ENCODE assay signal across 13 cellular contexts in genomic region chr9:35923598-35923926, GRCh38. TPM values are rescaled to one million over a fixed set of nuclear protein-coding genes. Genes with fewer than 3 reads are reported as not detected.
A peak's percentile ranks its signal among the peaks of the same experiment; 100 is the strongest.
DNase-seq lines count a peak whose midpoint lies in the region; ATAC-seq, FAIRE-seq and TF ChIP-seq lines count a peak whose summit lies in the region.
"Had no signal": no experiment of that assay in that cellular context is flagged by ENCODE, and none has a peak within 500 bp of the region (broad histone marks: within the 10 kb centered on the region; RNA-seq: fewer than 3 reads in every experiment).

No MANE protein-coding gene starts in this region.

- H3K79me2 ChIP-seq in endothelial cell of umbilical vein (ENCODE audit: control insufficient read depth, insufficient read depth, low read length) (no peaks in the 10 kb centered on the region), parathyroid adenoma (no peaks in the 10 kb centered on the region)

- dilution Hi-C loops in endothelial cell of umbilical vein (cut with MboI; ENCODE audit: extremely low pct_ligation_motif_present, low sequenced_read_pairs) = no loop called here

- H3K9me3 ChIP-seq in heart left ventricle = no peaks in the 10 kb centered on the region
- H3K9me3 ChIP-seq in endothelial cell of umbilical vein (replicated peaks; ENCODE audit: control insufficient read depth, insufficient read depth, low read length) = no peaks in the 10 kb centered on the region
- H3K9me3 ChIP-seq in parathyroid adenoma (ENCODE audit: control insufficient read depth, low read length) = no peaks in the 10 kb centered on the region
- H3K9me3 ChIP-seq in uterus = no peaks in the 10 kb centered on the region

- CTCF ChIA-PET in endothelial cell of umbilical vein (lab: Charles Lee) = interaction anchor here (1.5 to 2.3 kb wide), 5 partner anchors 14 to 100 kb away, joined by 4 to 19 read pairs (median 6); no protein-coding TSS in a partner anchor
- CTCF ChIA-PET in activated CD4-positive, alpha-beta memory T cell treated with anti-CD3 and anti-CD28 coated beads for 36 hours (lab: Charles Lee) = interaction anchor here (1.4 to 3.5 kb wide), 5 partner anchors 17 to 85 kb away, joined by 6 to 24 read pairs (median 8); no protein-coding TSS in a partner anchor

- H3K27me3 ChIP-seq in heart left ventricle = no peaks in the 10 kb centered on the region
- H3K27me3 ChIP-seq in endothelial cell of umbilical vein (ENCODE audit: control insufficient read depth in 2 of 2, insufficient read depth in 2 of 2, low read length in 2 of 2) = no peaks in the 10 kb centered on the region
- no peaks in the 10 kb centered on the region for H3K27me3 ChIP-seq in parathyroid adenoma (ENCODE audit: control insufficient read depth, insufficient read depth, low read length)
- H3K27me3 ChIP-seq in uterus = no peaks in the 10 kb centered on the region

- ATAC-seq in heart left ventricle (no peak), left ventricle myocardium superior (no peak), HG02938 (IDR thresholded peaks at IDR 0.05; ENCODE audit: unreplicated experiment) (no peak), GM18519 (IDR thresholded peaks at IDR 0.05; ENCODE audit: low FRiP score, unreplicated experiment) (no peak)

- H3K4me2 ChIP-seq in endothelial cell of umbilical vein (ENCODE audit: insufficient read depth, low read length) (no peak overlapping the region), parathyroid adenoma (ENCODE audit: low read length) (peak overlapping the region; percentile 48)

- no peak overlapping the region for H3K27ac Mint-ChIP-seq in activated CD4-positive, alpha-beta memory T cell treated with anti-CD3 and anti-CD28 coated beads for 36 hours
- H3K27ac Mint-ChIP-seq: activated CD4-positive, alpha-beta memory T cell treated with anti-CD3 and anti-CD28 coated beads, Interleukin-2, amount 10 ng/mL, durations not matched to agents 7 days and 5 days had no signal

- H3K36me3 Mint-ChIP-seq in activated CD4-positive, alpha-beta memory T cell treated with anti-CD3 and anti-CD28 coated beads for 36 hours = no peaks in the 10 kb centered on the region

- DNase-seq in heart left ventricle (no peak), left ventricle myocardium superior (no peak), endothelial cell of umbilical vein (ENCODE audit: low read depth, low spot score) (no peak), uterus (no peak)
- DNase-seq in activated CD4-positive, alpha-beta memory T cell treated with anti-CD3 and anti-CD28 coated beads for 36 hours = no peak
- DNase-seq: 8988T; activated CD4-positive, alpha-beta memory T cell treated with anti-CD3 and anti-CD28 coated beads, Interleukin-2, amount 10 ng/mL, durations not matched to agents 7 days and 5 days; GF-D8; NCI-H1436 treated with DMSO at 0.1 percent for 48 hours; NCI-H526 had no signal

- no TSS peak for BruUV-seq in endothelial cell of umbilical vein (replicated peaks; lab: Mats Ljungman, UMichigan)

- H3K9me3 Mint-ChIP-seq in activated CD4-positive, alpha-beta memory T cell treated with anti-CD3 and anti-CD28 coated beads for 36 hours = no peaks in the 10 kb centered on the region
- H3K9me3 Mint-ChIP-seq: activated CD4-positive, alpha-beta memory T cell treated with anti-CD3 and anti-CD28 coated beads, Interleukin-2, amount 10 ng/mL, durations not matched to agents 7 days and 5 days had no signal

- no peaks in the 10 kb centered on the region for H3K27me3 Mint-ChIP-seq in activated CD4-positive, alpha-beta memory T cell treated with anti-CD3 and anti-CD28 coated beads for 36 hours
- H3K27me3 Mint-ChIP-seq: activated CD4-positive, alpha-beta memory T cell treated with anti-CD3 and anti-CD28 coated beads, Interleukin-2, amount 10 ng/mL, durations not matched to agents 7 days and 5 days had no signal

- WGBS in heart left ventricle, 4 donors = 89 to 97% (median 95%) methylated on average over 1 of the region's 1 CpG

- H3K4me3 ChIP-seq in heart left ventricle (no peak overlapping the region), endothelial cell of umbilical vein (replicated peaks in 1 of 3; ENCODE audit: insufficient read depth in 1 of 3, low read depth in 1 of 3, low read length in 3 of 3) (no peak overlapping the region), parathyroid adenoma (ENCODE audit: low read depth, low read length) (no peak overlapping the region), uterus (no peak overlapping the region)

- intact Hi-C loops in heart left ventricle (cut with DNase I) = no loop called here
- intact Hi-C loops in left ventricle myocardium superior (cut with micrococcal nuclease) = no loop called here
- intact Hi-C loops in endothelial cell of umbilical vein (cut with micrococcal nuclease) = no loop called here
- intact Hi-C loops in uterus (cut with DNase I; ENCODE audit: low total_unique reads) = no loop called here
- intact Hi-C loops in activated CD4-positive, alpha-beta memory T cell treated with anti-CD3 and anti-CD28 coated beads for 36 hours (cut with micrococcal nuclease) = no loop called here

- POLR2A ChIA-PET in endothelial cell of umbilical vein (lab: Charles Lee) = no interaction called here
- POLR2A ChIA-PET in activated CD4-positive, alpha-beta memory T cell treated with anti-CD3 and anti-CD28 coated beads for 36 hours (lab: Charles Lee) = interaction anchor here (1.3 to 2.6 kb wide), 2 partner anchors 11 to 17 kb away, joined by 3 to 11 read pairs; no protein-coding TSS in a partner anchor

- TF ChIP-seq CTCF in heart left ventricle (IDR thresholded peaks at IDR 0.05) (no peak), endothelial cell of umbilical vein (IDR thresholded peaks at IDR 0.05; ENCODE audit: extremely low read depth in 1 of 2, insufficient read depth in 1 of 2, low read depth in 1 of 2, low read length in 2 of 2) (no peak), parathyroid adenoma (IDR thresholded peaks at IDR 0.05) (no peak), uterus (IDR thresholded peaks at IDR 0.05) (no peak)

- peaks cover 21% of the 10 kb centered on the region for H3K4me1 Mint-ChIP-seq in activated CD4-positive, alpha-beta memory T cell treated with anti-CD3 and anti-CD28 coated beads for 36 hours (ENCODE audit: low read depth)
- H3K4me1 Mint-ChIP-seq: activated CD4-positive, alpha-beta memory T cell treated with anti-CD3 and anti-CD28 coated beads, Interleukin-2, amount 10 ng/mL, durations not matched to agents 7 days and 5 days had no signal

- H2AFZ ChIP-seq in endothelial cell of umbilical vein (ENCODE audit: low read depth, low read length) (peak overlapping the region; percentile 59), parathyroid adenoma (peak overlapping the region; percentile 51)

- no peaks in the 10 kb centered on the region for H3K9me1 ChIP-seq in endothelial cell of umbilical vein (replicated peaks; ENCODE audit: control insufficient read depth, extremely low read depth, insufficient read depth, low read length)

- H3K36me3 ChIP-seq in heart left ventricle (no peaks in the 10 kb centered on the region), endothelial cell of umbilical vein (ENCODE audit: control insufficient read depth in 2 of 2, extremely low read depth in 1 of 2, insufficient read depth in 2 of 2, low read length in 2 of 2) (no peaks in the 10 kb centered on the region), parathyroid adenoma (ENCODE audit: control insufficient read depth, insufficient read depth, low read length) (no peaks in the 10 kb centered on the region), uterus (no peaks in the 10 kb centered on the region)

- H3K4me1 ChIP-seq in heart left ventricle (peaks cover 4 to 44% (median 34%) of the 10 kb centered on the region in 12 donors), endothelial cell of umbilical vein (ENCODE audit: control insufficient read depth, extremely low read depth, insufficient read depth, low read length) (peaks cover 7% of the 10 kb centered on the region), parathyroid adenoma (peaks cover 4% of the 10 kb centered on the region), uterus (peaks cover 0 to 21% of the 10 kb centered on the region in 2 donors)

- FAIRE-seq in endothelial cell of umbilical vein (lab: Jason Lieb, UNC) = no peak

- H3K9ac ChIP-seq in endothelial cell of umbilical vein (replicated peaks; ENCODE audit: extremely low read depth, insufficient read depth, low read length) (no peak overlapping the region), parathyroid adenoma (no peak overlapping the region)

- H3K4me3 Mint-ChIP-seq in activated CD4-positive, alpha-beta memory T cell treated with anti-CD3 and anti-CD28 coated beads for 36 hours = no peak overlapping the region
- H3K4me3 Mint-ChIP-seq: activated CD4-positive, alpha-beta memory T cell treated with anti-CD3 and anti-CD28 coated beads, Interleukin-2, amount 10 ng/mL, durations not matched to agents 7 days and 5 days had no signal

- no peaks in the 10 kb centered on the region for H4K20me1 ChIP-seq in endothelial cell of umbilical vein (replicated peaks; ENCODE audit: control insufficient read depth, extremely low read depth, insufficient read depth, low read length)

- TF ChIP-seq POLR2A in heart left ventricle (IDR thresholded peaks at IDR 0.05) (no peak), endothelial cell of umbilical vein (IDR thresholded peaks at IDR 0.05; ENCODE audit: low read depth, low read length) (no peak), uterus (IDR thresholded peaks at IDR 0.05) (no peak)

- H3K27ac ChIP-seq in heart left ventricle (peak overlapping the region in 10 of 12 donors; percentile 2 to 74 (median 64)), endothelial cell of umbilical vein (ENCODE audit: insufficient read depth, low read depth, low read length) (no peak overlapping the region), parathyroid adenoma (peak overlapping the region; percentile 47), uterus (peak overlapping the region; percentile 77)

RNA-seq across cellular contexts. Expression of gene SPAAR, which starts 14.3 kb away (rescaled TPM):
- total RNA-seq in heart left ventricle = 10 to 100 TPM in 2 of 9 donors, 1 to 10 TPM in 7; 4.1 to 10.3 (median 6.8) TPM
- polyA plus RNA-seq in heart left ventricle = 10 to 100 TPM in 1 of 2 donors, 1 to 10 TPM in 1; 7.4 to 11.3 TPM
- 9.8 TPM for total RNA-seq in left ventricle myocardium superior
- total RNA-seq in endothelial cell of umbilical vein = 13.0 and 24.8 TPM in 2 replicates
- 20.8 and 23.0 TPM in 2 replicates for polyA plus RNA-seq in endothelial cell of umbilical vein
- 15.2 and 16.0 TPM in 2 replicates for polyA plus RNA-seq in endothelial cell of umbilical vein (2011; cell fraction: cytosol; rRNA removed)
- 10.6 and 11.8 TPM in 2 replicates for polyA plus RNA-seq in endothelial cell of umbilical vein (2011; cell fraction: nucleus; rRNA removed)
- polyA plus RNA-seq in endothelial cell of umbilical vein (2012) = 14.3 and 25.3 TPM in 2 replicates
- 19.9 and 21.2 TPM in 2 replicates for polyA minus RNA-seq in endothelial cell of umbilical vein
- not detected for polyA minus RNA-seq in endothelial cell of umbilical vein (2011; cell fraction: cytosol; rRNA and poly(A)+ RNA removed)
- polyA minus RNA-seq in endothelial cell of umbilical vein (2011; cell fraction: nucleus; rRNA and poly(A)+ RNA removed) = 12.7 and 15.8 TPM in 2 replicates
- total RNA-seq in uterus = 10 to 100 TPM in 1 of 4 donors, 1 to 10 TPM in 1, under 1 TPM in 2; 0.29 to 11.7 (median 2.3) TPM
- not detected for total RNA-seq in activated CD4-positive, alpha-beta memory T cell treated with anti-CD3 and anti-CD28 coated beads for 36 hours
- total RNA-seq: activated CD4-positive, alpha-beta memory T cell treated with anti-CD3 and anti-CD28 coated beads, Interleukin-2, amount 10 ng/mL, durations not matched to agents 7 days and 5 days had no signal

RNA-seq across cellular contexts. Expression of gene HRCT1, which starts 17.6 kb away (rescaled TPM):
- total RNA-seq in heart left ventricle (1 to 10 TPM in 8 of 9 donors, under 1 TPM in 1; 0.97 to 9.5 (median 4.4) TPM), left ventricle myocardium superior (9.0 TPM), endothelial cell of umbilical vein (1.2 and 5.2 TPM in 2 replicates), uterus (10 to 100 TPM in 1 of 4 donors, 1 to 10 TPM in 1, under 1 TPM in 1, not detected in 1; 0.59 to 10.1 (median 1.4) TPM)
- polyA plus RNA-seq in heart left ventricle (1 to 10 TPM; 3.7 to 6.3 TPM), endothelial cell of umbilical vein (7.0 and 9.9 TPM in 2 replicates)
- 6.2 and 7.1 TPM in 2 replicates for polyA plus RNA-seq in endothelial cell of umbilical vein (2011; cell fraction: cytosol; rRNA removed)
- polyA plus RNA-seq in endothelial cell of umbilical vein (2011; cell fraction: nucleus; rRNA removed) = 2.4 and 2.9 TPM in 2 replicates
- polyA plus RNA-seq in endothelial cell of umbilical vein (2012) = 3.2 and 3.4 TPM in 2 replicates
- 0.51 and 2.2 TPM in 2 replicates for polyA minus RNA-seq in endothelial cell of umbilical vein
- not detected for polyA minus RNA-seq in endothelial cell of umbilical vein (2011; cell fraction: cytosol; rRNA and poly(A)+ RNA removed)
- 0.48 and 0.82 TPM in 2 replicates for polyA minus RNA-seq in endothelial cell of umbilical vein (2011; cell fraction: nucleus; rRNA and poly(A)+ RNA removed)
- not detected for total RNA-seq in activated CD4-positive, alpha-beta memory T cell treated with anti-CD3 and anti-CD28 coated beads for 36 hours
- total RNA-seq: activated CD4-positive, alpha-beta memory T cell treated with anti-CD3 and anti-CD28 coated beads, Interleukin-2, amount 10 ng/mL, durations not matched to agents 7 days and 5 days had no signal

RNA-seq across cellular contexts. Expression of gene OR2S2, which starts 34.4 kb away (rescaled TPM):
- total RNA-seq in heart left ventricle = not detected
- polyA plus RNA-seq in heart left ventricle = not detected
- total RNA-seq in left ventricle myocardium superior = not detected
- total RNA-seq in endothelial cell of umbilical vein = not detected in 2 replicates
- not detected in 2 replicates for polyA plus RNA-seq in endothelial cell of umbilical vein
- not detected in 2 replicates for polyA plus RNA-seq in endothelial cell of umbilical vein (2011; cell fraction: cytosol; rRNA removed)
- polyA plus RNA-seq in endothelial cell of umbilical vein (2011; cell fraction: nucleus; rRNA removed) = not detected in 2 replicates
- not detected in 2 replicates for polyA plus RNA-seq in endothelial cell of umbilical vein (2012)
- not detected in 2 replicates for polyA minus RNA-seq in endothelial cell of umbilical vein
- polyA minus RNA-seq in endothelial cell of umbilical vein (2011; cell fraction: cytosol; rRNA and poly(A)+ RNA removed) = not detected
- polyA minus RNA-seq in endothelial cell of umbilical vein (2011; cell fraction: nucleus; rRNA and poly(A)+ RNA removed) = not detected in 2 replicates
- total RNA-seq in uterus = not detected
- total RNA-seq in activated CD4-positive, alpha-beta memory T cell treated with anti-CD3 and anti-CD28 coated beads for 36 hours = not detected
- total RNA-seq: activated CD4-positive, alpha-beta memory T cell treated with anti-CD3 and anti-CD28 coated beads, Interleukin-2, amount 10 ng/mL, durations not matched to agents 7 days and 5 days had no signal

RNA-seq across cellular contexts. Expression of gene OR13J1, which starts 53.4 kb away (rescaled TPM):
- total RNA-seq in heart left ventricle (not detected), left ventricle myocardium superior (not detected), endothelial cell of umbilical vein (not detected in 2 replicates), uterus (not detected)
- polyA plus RNA-seq in heart left ventricle (not detected), endothelial cell of umbilical vein (not detected in 2 replicates)
- polyA plus RNA-seq in endothelial cell of umbilical vein (2011; cell fraction: cytosol; rRNA removed) = not detected in 2 replicates
- not detected in 2 replicates for polyA plus RNA-seq in endothelial cell of umbilical vein (2011; cell fraction: nucleus; rRNA removed)
- not detected in 2 replicates for polyA plus RNA-seq in endothelial cell of umbilical vein (2012)
- not detected in 2 replicates for polyA minus RNA-seq in endothelial cell of umbilical vein
- polyA minus RNA-seq in endothelial cell of umbilical vein (2011; cell fraction: cytosol; rRNA and poly(A)+ RNA removed) = not detected
- not detected in 2 replicates for polyA minus RNA-seq in endothelial cell of umbilical vein (2011; cell fraction: nucleus; rRNA and poly(A)+ RNA removed)
- not detected for total RNA-seq in activated CD4-positive, alpha-beta memory T cell treated with anti-CD3 and anti-CD28 coated beads for 36 hours
- total RNA-seq: activated CD4-positive, alpha-beta memory T cell treated with anti-CD3 and anti-CD28 coated beads, Interleukin-2, amount 10 ng/mL, durations not matched to agents 7 days and 5 days had no signal
